ENCODE assay signal across 15 cellular contexts in the genomic region with DNA sequence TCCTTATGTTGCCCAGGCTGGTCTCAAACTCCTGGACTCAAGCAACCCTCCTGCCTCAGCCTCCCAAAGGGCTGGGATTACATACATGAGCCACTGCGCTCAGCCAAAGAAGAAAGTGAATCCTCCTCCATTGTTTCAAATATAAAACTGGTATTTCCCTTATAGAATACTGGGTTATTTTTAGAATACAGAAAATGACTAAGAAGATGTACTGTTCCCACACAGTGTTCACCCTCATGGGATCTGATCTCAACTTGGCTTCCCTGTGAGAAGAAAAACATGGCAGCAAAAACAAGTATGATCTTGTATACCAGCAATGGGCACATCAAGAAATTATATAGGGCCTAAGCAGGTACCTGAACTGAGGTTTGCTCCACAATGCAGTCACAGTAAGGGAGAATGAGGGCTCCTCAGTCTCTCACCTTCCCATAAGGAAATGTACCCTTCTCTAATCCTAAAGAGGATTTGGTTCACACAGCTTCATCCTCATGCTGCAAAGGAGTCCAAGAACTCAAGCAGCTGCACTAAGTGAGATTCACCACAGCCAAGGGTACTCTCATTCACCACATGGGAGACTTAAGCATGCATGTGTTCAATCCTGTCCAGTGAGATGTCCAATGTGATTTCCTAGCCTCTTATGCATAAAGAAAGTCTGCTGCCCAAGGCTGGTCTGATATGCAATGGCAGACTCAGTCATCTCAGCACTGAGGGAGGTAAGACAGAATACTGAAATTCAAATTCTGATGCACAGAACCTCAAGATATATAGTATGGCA. TPM values are rescaled to one million over a fixed set of nuclear protein-coding genes. Genes with fewer than 3 reads are reported as not detected.
DNase-seq lines count a peak whose midpoint lies in the region; ATAC-seq, FAIRE-seq and TF ChIP-seq lines count a peak whose summit lies in the region.
"Had no signal": no experiment of that assay in that cellular context is flagged by ENCODE, and none has a peak within 500 bp of the region (broad histone marks: within the 10 kb centered on the region; RNA-seq: fewer than 3 reads in every experiment).

No MANE protein-coding gene starts in this region.

- peak; percentile 55 for FAIRE-seq in D721Med (lab: Jason Lieb, UNC)
- FAIRE-seq: kidney had no signal

- H3K4me3 ChIP-seq in adipocyte (ENCODE audit: low read length): no peak overlapping the region
- no peak overlapping the region for H3K4me3 ChIP-seq in fibroblast of the aortic adventitia (ENCODE audit: low read depth, low read length)

- no peaks in the 10 kb centered on the region for H3K27me3 ChIP-seq in adipocyte (replicated peaks; ENCODE audit: control insufficient read depth, insufficient read depth, low read length)

- H3K36me3 ChIP-seq in adipocyte (ENCODE audit: control insufficient read depth, insufficient read depth, low read length, severe bottlenecking): peaks cover 67% of the 10 kb centered on the region

- DNase-seq in A172 (ENCODE audit: low spot score) (peak; percentile 22), D721Med (ENCODE audit: insufficient read length, low spot score) (no peak), adipocyte (ENCODE audit: low read depth) (peak; percentile 12), fibroblast of the aortic adventitia (ENCODE audit: low read depth) (peak; percentile 46), COR-L47 (lab: John Stamatoyannopoulos, UW) (no peak), DMS79 (lab: John Stamatoyannopoulos, UW) (no peak), NOMO-1 treated with DMSO at 0.1 percent for 48 hours (lab: John Stamatoyannopoulos, UW; ENCODE audit: unreplicated experiment) (no peak)
- DNase-seq: H7; kidney; NCI-H2107; NK-92 treated with Interleukin-12 subunit alpha and Interleukin-12 subunit beta, amount 100 ng/mL, for 24 hours; SIG-M5; stimulated activated CD4-positive, alpha-beta T cell treated with anti-CD3 and anti-CD28 coated beads, Interleukin-4, amount 100 ng/mL, for 24 hours; stimulated activated naive CD4-positive, alpha-beta T cell had no signal

- H3K4me1 ChIP-seq in adipocyte (ENCODE audit: control insufficient read depth, insufficient read depth, low read length): peaks cover 10% of the 10 kb centered on the region

- no peak for ATAC-seq in HG03571 (IDR thresholded peaks at IDR 0.05; ENCODE audit: unreplicated experiment)

- TF ChIP-seq CTCF in D721Med (IDR thresholded peaks at IDR 0.05; ENCODE audit: insufficient read depth, missing control alignments): no peak
- no peak for TF ChIP-seq CTCF in fibroblast of the aortic adventitia (IDR thresholded peaks at IDR 0.05; ENCODE audit: insufficient read depth, low read length)

- no peak overlapping the region for H3K9ac ChIP-seq in adipocyte (ENCODE audit: low read length)

- no peaks in the 10 kb centered on the region for H3K9me3 ChIP-seq in adipocyte (ENCODE audit: control insufficient read depth, low read length)

RNA-seq across cellular contexts. Expression of gene USP4, which starts 25.8 kb away (rescaled TPM):
- 9.4 and 13.5 TPM in 2 replicates for total RNA-seq in A172 (2014; rRNA removed; shearing (Covaris generic))
- total RNA-seq in fibroblast of the aortic adventitia (ENCODE audit: low replicate concordance): 23.0 and 28.9 TPM in 2 replicates

RNA-seq across cellular contexts. Expression of gene C3orf62, which starts 37.1 kb away (rescaled TPM):
- total RNA-seq in A172 (2014; rRNA removed; shearing (Covaris generic)): 0.41 and 0.67 TPM in 2 replicates
- 1.3 and 2.9 TPM in 2 replicates for total RNA-seq in fibroblast of the aortic adventitia (ENCODE audit: low replicate concordance)

RNA-seq across cellular contexts. Expression of gene GPX1, which starts 44.1 kb away (rescaled TPM):
- 233 and 352 TPM in 2 replicates for total RNA-seq in A172 (2014; rRNA removed; shearing (Covaris generic))
- 167 and 295 TPM in 2 replicates for total RNA-seq in fibroblast of the aortic adventitia (ENCODE audit: low replicate concordance)

Comparison
In these comparisons a context has a peak if more than half of its experiments do, and no peak if none do; other contexts are left out.
1. DNase-seq: peak in A172 (single experiment), adipocyte (single experiment) and fibroblast of the aortic adventitia (single experiment); none in D721Med (single experiment), COR-L47 (single experiment), DMS79 (single experiment) and NOMO-1 treated with DMSO at 0.1 percent for 48 hours (single experiment).